8 cellular contexts compared by ENCODE assay signal in genomic region chr6:118895241-118895561, GRCh38. TPM values are rescaled to one million over a fixed set of nuclear protein-coding genes. Genes with fewer than 3 reads are reported as not detected.
DNase-seq lines count a peak whose midpoint lies in the region; ATAC-seq and TF ChIP-seq lines count a peak whose summit lies in the region.

No MANE protein-coding gene starts in this region.

- no peak overlapping the region for H2AFZ ChIP-seq in neural cell (ENCODE audit: low read depth, low read length)

- TF ChIP-seq EP300 in neural cell (conservative IDR thresholded peaks at IDR 0.05; ENCODE audit: poor library complexity, severe bottlenecking) = no peak

- H3F3A ChIP-seq in neural cell (ENCODE audit: insufficient read depth, low read length, poor library complexity, severe bottlenecking) = no peaks in the 10 kb centered on the region

- H3K9ac ChIP-seq in neural cell (ENCODE audit: low read length) = peak overlapping the region; percentile 89

- CTCF ChIA-PET in CD4-positive, alpha-beta T cell (lab: Charles Lee) = interaction anchor here (1.2 to 3.1 kb wide), 4 partner anchors 18 to 186 kb away, joined by 3 to 9 read pairs (median 6); partner anchors contain the start of genes FAM184A and MCM9

- no peaks in the 10 kb centered on the region for H3K27me3 Mint-ChIP-seq in CD4-positive, alpha-beta T cell

- intact Hi-C loops in CD4-positive, alpha-beta T cell (cut with DNase I, micrococcal nuclease) = loop anchor here (2.0 to 10.0 kb wide), 6 partner anchors 40 to 1220 kb away; partner anchors contain the start of genes CEP85L (in 1 of the 2), FAM184A (in 1 of the 2), MCM9 (in 1 of the 2) and NUS1 (in 1 of the 2)
- intact Hi-C loops in dorsolateral prefrontal cortex (cut with DNase I) = loop anchor here (2.0 to 10.0 kb wide), 3 partner anchors 210 to 1290 kb away; partner anchors contain the start of genes CEP85L (in 1 of the 2) and GOPC (in 1 of the 2)

- peak overlapping the region; percentile 87 for H3K4me2 ChIP-seq in neural cell (ENCODE audit: low read length)

- no peaks in the 10 kb centered on the region for H3K9me3 ChIP-seq in CD4-positive, alpha-beta T cell (ENCODE audit: control insufficient read depth, low read length)
- H3K9me3 ChIP-seq in MG63 = no peaks in the 10 kb centered on the region
- H3K9me3 ChIP-seq in neural cell (ENCODE audit: low read length) = no peaks in the 10 kb centered on the region

- H3K4me3 ChIP-seq in MG63 (peak overlapping the region; percentile 90), dorsolateral prefrontal cortex (peak overlapping the region; percentile 59 to 96 (median 86)), neural cell (ENCODE audit: low read length) (peak overlapping the region; percentile 83)

- no peaks in the 10 kb centered on the region for H4K20me1 ChIP-seq in neural cell (ENCODE audit: insufficient read depth)

- no peak for DNase-seq in CD4-positive, alpha-beta T cell
- DNase-seq in MG63 (no peak), dorsolateral prefrontal cortex (no peak), foreskin melanocyte (no peak), GM19240 (ENCODE audit: insufficient read length, low spot score) (no peak)

- H3K36me3 ChIP-seq in MG63 (peaks cover 15% of the 10 kb centered on the region), neural cell (ENCODE audit: insufficient read depth, low read length) (no peaks in the 10 kb centered on the region)

- H3K27ac Mint-ChIP-seq in CD4-positive, alpha-beta T cell = peak overlapping the region; percentile 86

- no peaks in the 10 kb centered on the region for H3K9me2 ChIP-seq in neural cell (ENCODE audit: insufficient read depth, low read length)

- no peak for ATAC-seq in CD4-positive, alpha-beta T cell (ENCODE audit: poor library complexity)
- no peak for ATAC-seq in GM19351 (IDR thresholded peaks at IDR 0.05; ENCODE audit: unreplicated experiment)
- no peak for ATAC-seq in GM19452 (IDR thresholded peaks at IDR 0.05; ENCODE audit: unreplicated experiment)

- H3K27me3 ChIP-seq in CD4-positive, alpha-beta T cell (ENCODE audit: control insufficient read depth, insufficient read depth, low read length) = no peaks in the 10 kb centered on the region
- H3K27me3 ChIP-seq in MG63 = no peaks in the 10 kb centered on the region
- no peaks in the 10 kb centered on the region for H3K27me3 ChIP-seq in dorsolateral prefrontal cortex
- no peaks in the 10 kb centered on the region for H3K27me3 ChIP-seq in neural cell (ENCODE audit: insufficient read depth, low read depth, low read length)

- H3K4me1 Mint-ChIP-seq in CD4-positive, alpha-beta T cell (ENCODE audit: low read depth) = peaks cover 80% of the 10 kb centered on the region

- no peak for TF ChIP-seq RAD21 in neural cell (conservative IDR thresholded peaks at IDR 0.05)

- H3K27ac ChIP-seq in CD4-positive, alpha-beta T cell (ENCODE audit: low read depth, low read length) = peak overlapping the region; percentile 93
- peak overlapping the region; percentile 75 to 99 (median 95) for H3K27ac ChIP-seq in dorsolateral prefrontal cortex
- peak overlapping the region; percentile 80 for H3K27ac ChIP-seq in neural cell (ENCODE audit: low read length)

- POLR2A ChIA-PET in CD4-positive, alpha-beta T cell (lab: Charles Lee) = interaction anchor here (0.6 to 6.9 kb wide), 18 partner anchors 10 to 336 kb away, joined by 3 to 60 read pairs (median 9); partner anchors contain the start of genes FAM184A and MCM9

- no peak for TF ChIP-seq CTCF in CD4-positive, alpha-beta T cell (IDR thresholded peaks at IDR 0.05)
- TF ChIP-seq CTCF in dorsolateral prefrontal cortex (IDR thresholded peaks at IDR 0.05 in 54 of 56, conservative IDR thresholded peaks at IDR 0.05 in 2 of 56; ENCODE audit: low read depth in 1 of 56, partially characterized antibody in 56 of 56) (peak in 1 of 56 donors; percentile 3), neural cell (IDR thresholded peaks at IDR 0.05; ENCODE audit: poor library complexity, severe bottlenecking) (no peak)

- peaks cover 51% of the 10 kb centered on the region for H3K79me2 ChIP-seq in neural cell (replicated peaks; ENCODE audit: insufficient read depth, low read length)

- no peaks in the 10 kb centered on the region for H3K9me3 Mint-ChIP-seq in CD4-positive, alpha-beta T cell

- peaks cover 43% of the 10 kb centered on the region for H3K36me3 Mint-ChIP-seq in CD4-positive, alpha-beta T cell (ENCODE audit: low read depth)

- peak overlapping the region; percentile 87 for H3K4me3 Mint-ChIP-seq in CD4-positive, alpha-beta T cell

TF ChIP-seq in neural cell, 6 proteins besides CTCF, POLR2A, EP300 and RAD21:
- TF ChIP-seq SMC3 (conservative IDR thresholded peaks at IDR 0.05; ENCODE audit: poor library complexity) (no peak), EZH2 (IDR thresholded peaks at IDR 0.05; ENCODE audit: borderline replicate concordance, insufficient read depth, low read length, poor library complexity, severe bottlenecking) (no peak), TAF1 (IDR thresholded peaks at IDR 0.05; ENCODE audit: low read depth) (no peak), POLR2AphosphoS5 (IDR thresholded peaks at IDR 0.05) (no peak), REST (IDR thresholded peaks at IDR 0.05; ENCODE audit: borderline replicate concordance) (no peak), MXI1 (conservative IDR thresholded peaks at IDR 0.05; ENCODE audit: poor library complexity, severe bottlenecking) (no peak)

RNA-seq across cellular contexts. Expression of gene ASF1A, which starts 1.2 kb away (rescaled TPM):
- 10 to 100 TPM; 10.7 to 11.9 TPM for total RNA-seq in CD4-positive, alpha-beta T cell
- total RNA-seq in MG63 (2014; rRNA removed; shearing (Covaris generic); ENCODE audit: low replicate concordance) = 14.1 and 21.2 TPM in 2 replicates
- total RNA-seq in dorsolateral prefrontal cortex = 10 to 100 TPM; 14.8 to 32.4 (median 23.9) TPM
- 49.4 and 65.6 TPM in 2 replicates for polyA plus RNA-seq in neural cell
- 58.6 and 61.1 TPM in 2 replicates for polyA minus RNA-seq in neural cell

RNA-seq across cellular contexts. Expression of gene MCM9, which starts 39.8 kb away (rescaled TPM):
- total RNA-seq in CD4-positive, alpha-beta T cell = 10 to 100 TPM; 25.5 TPM
- 3.0 and 7.9 TPM in 2 replicates for total RNA-seq in MG63 (2014; rRNA removed; shearing (Covaris generic); ENCODE audit: low replicate concordance)
- 10 to 100 TPM in 109 of 120 experiments, 1 to 10 TPM in 11; 6.7 to 22.3 (median 13.8) TPM for total RNA-seq in dorsolateral prefrontal cortex
- polyA plus RNA-seq in neural cell = 7.8 TPM in 2 replicates
- polyA minus RNA-seq in neural cell = 4.9 and 8.0 TPM in 2 replicates
